In the genomic region with DNA sequence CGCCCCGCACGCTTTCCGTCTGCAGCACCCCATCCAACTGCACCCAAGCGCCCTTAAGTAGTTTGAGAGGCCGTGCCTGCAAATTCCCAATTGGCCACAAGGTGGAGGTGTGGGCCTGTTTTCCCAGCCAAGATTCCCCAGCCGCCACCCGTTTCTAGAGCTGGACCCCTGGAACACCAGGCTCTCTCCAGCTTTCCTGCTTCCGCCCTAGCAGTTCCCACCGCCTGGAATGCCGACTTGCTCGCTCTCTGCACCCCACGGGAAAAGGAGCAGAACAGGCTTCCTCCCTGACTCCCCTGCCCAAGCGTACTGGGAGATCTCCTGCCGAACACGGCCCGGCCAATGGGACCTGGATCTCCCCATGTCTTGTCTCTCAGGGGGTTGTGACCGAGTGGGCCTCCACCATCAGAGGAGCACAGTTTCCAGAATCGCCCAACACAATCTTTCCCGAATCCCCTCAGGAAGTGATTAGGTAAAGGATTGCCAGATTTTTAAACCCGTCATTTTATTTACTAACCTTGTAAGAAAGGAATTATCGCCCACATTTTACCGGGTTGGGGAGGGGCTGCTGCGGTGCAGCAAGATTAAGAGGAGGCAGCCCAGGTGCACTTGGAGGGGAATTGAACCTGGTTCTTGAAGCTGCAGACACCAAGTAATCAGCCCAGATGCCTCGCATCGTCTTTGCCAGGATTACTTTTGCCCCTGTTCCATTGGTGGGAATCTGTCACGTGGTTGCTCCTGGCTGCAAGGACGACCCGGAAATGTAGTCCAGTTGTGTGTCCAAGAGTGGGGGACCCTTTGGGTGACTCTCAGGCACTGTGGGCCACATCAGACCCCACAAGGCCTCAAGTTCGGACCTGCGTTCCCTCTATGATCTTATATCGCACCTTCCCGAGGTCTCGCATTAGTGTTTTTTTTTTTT, we compare ENCODE assay signal across 8 cellular contexts. TPM values are rescaled to one million over a fixed set of nuclear protein-coding genes. Genes with fewer than 3 reads are reported as not detected.
DNase-seq lines count a peak whose midpoint lies in the region; ATAC-seq lines count a peak whose summit lies in the region.

No MANE protein-coding gene starts in this region.

- H3K36me3 ChIP-seq in ES-I3 (ENCODE audit: insufficient read depth, low read length) = no peaks in the 10 kb centered on the region
- H3K36me3 ChIP-seq in effector memory CD4-positive, alpha-beta T cell (ENCODE audit: control insufficient read depth, insufficient read depth, low read length) = no peaks in the 10 kb centered on the region

- peak overlapping the region; percentile 68 for H3K4me3 ChIP-seq in effector memory CD4-positive, alpha-beta T cell (ENCODE audit: insufficient read depth, low read depth, low read length, poor library complexity, severe bottlenecking)

- peak overlapping the region; percentile 58 for H3K27ac ChIP-seq in effector memory CD4-positive, alpha-beta T cell (ENCODE audit: insufficient read depth, low read length, poor library complexity, severe bottlenecking)

- H3K4me1 ChIP-seq in ES-I3 (ENCODE audit: insufficient read depth, low read length) = no peaks in the 10 kb centered on the region
- peaks cover 10% of the 10 kb centered on the region for H3K4me1 ChIP-seq in effector memory CD4-positive, alpha-beta T cell (ENCODE audit: control insufficient read depth, insufficient read depth, low read length, poor library complexity, severe bottlenecking)

- ATAC-seq in HG03342 (IDR thresholded peaks at IDR 0.05; ENCODE audit: unreplicated experiment) = peak; percentile 45
- ATAC-seq in HG03521 (IDR thresholded peaks at IDR 0.05; ENCODE audit: unreplicated experiment) = no peak

- no peaks in the 10 kb centered on the region for H3K27me3 ChIP-seq in effector memory CD4-positive, alpha-beta T cell (replicated peaks; ENCODE audit: control insufficient read depth, insufficient read depth, low read length, poor library complexity, severe bottlenecking)

- H3K9ac ChIP-seq in ES-I3 (ENCODE audit: low read depth, low read length) = peak overlapping the region; percentile 75

- peak; percentile 86 for DNase-seq in NCI-H82 (lab: John Stamatoyannopoulos, UW)
- DNase-seq in activated CD8-positive, alpha-beta memory T cell treated with anti-CD3 and anti-CD28 coated beads for 1 hour (ENCODE audit: extremely low read depth in 1 of 2, low read depth in 1 of 2) = peak; percentile 34 to 58
- peak; percentile 51 to 77 (median 55) for DNase-seq in effector memory CD4-positive, alpha-beta T cell
- peak; percentile 84 to 85 for DNase-seq in lung microvascular endothelial cell (ENCODE audit: low read depth in 2 of 2)
- peak; percentile 63 to 71 (median 67) for DNase-seq in stimulated activated CD4-positive, alpha-beta T cell treated with anti-CD3 and anti-CD28 coated beads, TNF-alpha, amount 100 ng/mL, for 4 hours (ENCODE audit: low read depth in 3 of 3)

- H3K9me3 ChIP-seq in ES-I3 (ENCODE audit: control insufficient read depth, insufficient read depth, low read length) = no peaks in the 10 kb centered on the region
- no peaks in the 10 kb centered on the region for H3K9me3 ChIP-seq in effector memory CD4-positive, alpha-beta T cell (ENCODE audit: control insufficient read depth, low read length)

RNA-seq across cellular contexts. Expression of a gene that starts 3.5 kb away (rescaled TPM):
- total RNA-seq in lung microvascular endothelial cell = under 0.01 TPM in 1 of 2 replicates, not detected in the other

RNA-seq across cellular contexts. Expression of a gene that starts 7.3 kb away (rescaled TPM):
- total RNA-seq in lung microvascular endothelial cell = 35.5 and 66.7 TPM in 2 replicates

RNA-seq across cellular contexts. Expression of a gene that starts 15.2 kb away (rescaled TPM):
- 38.1 and 39.5 TPM in 2 replicates for total RNA-seq in lung microvascular endothelial cell

RNA-seq across cellular contexts. Expression of a gene that starts 39.7 kb away (rescaled TPM):
- 0.22 and 0.40 TPM in 2 replicates for total RNA-seq in lung microvascular endothelial cell

RNA-seq across cellular contexts. Expression of a gene that starts 49.8 kb away (rescaled TPM):
- total RNA-seq in lung microvascular endothelial cell = not detected in 2 replicates
